ENCODE assay signal across 8 cellular contexts in genomic region chr11:117986981-117987495, GRCh38. TPM values are rescaled to one million over a fixed set of nuclear protein-coding genes. Genes with fewer than 3 reads are reported as not detected.
DNase-seq lines count a peak whose midpoint lies in the region; ATAC-seq and TF ChIP-seq lines count a peak whose summit lies in the region.

No MANE protein-coding gene starts in this region.

- no peaks in the 10 kb centered on the region for H4K20me1 ChIP-seq in SK-N-SH (ENCODE audit: insufficient read depth)

- no peaks in the 10 kb centered on the region for H3K9me3 ChIP-seq in gastrocnemius medialis
- H3K9me3 ChIP-seq in SK-N-SH: no peaks in the 10 kb centered on the region

- peak overlapping the region; percentile 93 for H3K4me3 Mint-ChIP-seq in T-helper 1 cell treated with Interleukin-12 subunit alpha and Interleukin-12 subunit beta and Interleukin-4 antibody, amounts not matched to agents 30 μg/mL and 1 μg/mL, for 36 hours

- no peaks in the 10 kb centered on the region for H3K9me3 Mint-ChIP-seq in T-helper 1 cell treated with Interleukin-12 subunit alpha and Interleukin-12 subunit beta and Interleukin-4 antibody, amounts not matched to agents 30 μg/mL and 1 μg/mL, for 36 hours

- intact Hi-C loops in dorsolateral prefrontal cortex (cut with DNase I): loop anchor here in 1 of 2 donors (5.0 kb wide), 1 partner anchor 65 kb away; no protein-coding TSS in a partner anchor
- intact Hi-C loops in gastrocnemius medialis (cut with DNase I; ENCODE audit: low total_unique reads): no loop called here

- no peak overlapping the region for H2AFZ ChIP-seq in SK-N-SH (ENCODE audit: low read depth)

- peaks cover 69% of the 10 kb centered on the region for H3K36me3 Mint-ChIP-seq in T-helper 1 cell treated with Interleukin-12 subunit alpha and Interleukin-12 subunit beta and Interleukin-4 antibody, amounts not matched to agents 30 μg/mL and 1 μg/mL, for 36 hours (ENCODE audit: low read depth)

- ATAC-seq in GM18505 (IDR thresholded peaks at IDR 0.05; ENCODE audit: unreplicated experiment) (peak; percentile 43), HG02840 (IDR thresholded peaks at IDR 0.05; ENCODE audit: low FRiP score, unreplicated experiment) (peak; percentile 38), gastrocnemius medialis (no peak), HG03342 (IDR thresholded peaks at IDR 0.05; ENCODE audit: unreplicated experiment) (no peak)

- no peak for TF ChIP-seq POLR2A in GM18505 (IDR thresholded peaks at IDR 0.05; ENCODE audit: borderline replicate concordance, extremely low read depth, insufficient read depth, insufficient read length)
- TF ChIP-seq POLR2A in gastrocnemius medialis (IDR thresholded peaks at IDR 0.05): no peak

- peaks cover 61% of the 10 kb centered on the region for H3K4me1 Mint-ChIP-seq in T-helper 1 cell treated with Interleukin-12 subunit alpha and Interleukin-12 subunit beta and Interleukin-4 antibody, amounts not matched to agents 30 μg/mL and 1 μg/mL, for 36 hours (ENCODE audit: low read depth)

- H3K27me3 ChIP-seq in dorsolateral prefrontal cortex: no peaks in the 10 kb centered on the region
- H3K27me3 ChIP-seq in gastrocnemius medialis: peaks cover 8 to 22% (median 19%) of the 10 kb centered on the region in 3 donors
- peaks cover 9% of the 10 kb centered on the region; the same call in 1 of the 2 replicates for H3K27me3 ChIP-seq in SK-N-SH (ENCODE audit: insufficient read depth)

- no peak for TF ChIP-seq RAD21 in SK-N-SH (IDR thresholded peaks at IDR 0.05; ENCODE audit: low read length)

- H3K4me3 ChIP-seq in dorsolateral prefrontal cortex (peak overlapping the region in 56 of 59 donors; percentile 14 to 85 (median 70)), gastrocnemius medialis (peak overlapping the region in 3 of 4 donors; percentile 47 to 65 (median 47)), SK-N-SH (ENCODE audit: low read depth in 2 of 2, low read length in 1 of 2) (no peak overlapping the region)

- no peak overlapping the region for H3K4me2 ChIP-seq in SK-N-SH

- peak overlapping the region; percentile 83 for H3K27ac Mint-ChIP-seq in T-helper 1 cell treated with Interleukin-12 subunit alpha and Interleukin-12 subunit beta and Interleukin-4 antibody, amounts not matched to agents 30 μg/mL and 1 μg/mL, for 36 hours

- no peaks in the 10 kb centered on the region for H3K79me2 ChIP-seq in SK-N-SH (ENCODE audit: insufficient read depth)

- POLR2A ChIA-PET in SK-N-SH (lab: Yijun Ruan, JAX): no interaction called here

- H3K36me3 ChIP-seq in gastrocnemius medialis (no peaks in the 10 kb centered on the region), SK-N-SH (replicated peaks in 1 of 2; ENCODE audit: control insufficient read depth in 1 of 2, insufficient read depth in 2 of 2, low read length in 1 of 2) (no peaks in the 10 kb centered on the region)

- peak overlapping the region in 45 of 59 donors; percentile 22 to 86 (median 67) for H3K27ac ChIP-seq in dorsolateral prefrontal cortex
- H3K27ac ChIP-seq in gastrocnemius medialis: peak overlapping the region in 2 of 4 donors; percentile 8 to 20
- H3K27ac ChIP-seq in SK-N-SH (ENCODE audit: low read depth in 2 of 2, low read length in 1 of 2): no peak overlapping the region

- DNase-seq in dorsolateral prefrontal cortex (no peak), gastrocnemius medialis (no peak), SK-N-SH (no peak), AG08396 (ENCODE audit: low spot score) (no peak)

- peaks cover 6% of the 10 kb centered on the region for H3K27me3 Mint-ChIP-seq in T-helper 1 cell treated with Interleukin-12 subunit alpha and Interleukin-12 subunit beta and Interleukin-4 antibody, amounts not matched to agents 30 μg/mL and 1 μg/mL, for 36 hours (ENCODE audit: low read depth)

- H3F3A ChIP-seq in SK-N-SH (replicated peaks; ENCODE audit: insufficient read depth): no peaks in the 10 kb centered on the region

- H3K4me1 ChIP-seq in gastrocnemius medialis (peaks cover 0 to 4% of the 10 kb centered on the region in 2 donors), SK-N-SH (ENCODE audit: control insufficient read depth in 1 of 2, insufficient read depth in 2 of 2, low read depth in 1 of 2, low read length in 1 of 2) (peaks cover 0 to 7% of the 10 kb centered on the region in 2 experiments; a peak in 1 of 4 replicates)

- TF ChIP-seq CTCF in dorsolateral prefrontal cortex (IDR thresholded peaks at IDR 0.05 in 54 of 56, conservative IDR thresholded peaks at IDR 0.05 in 2 of 56; ENCODE audit: low read depth in 1 of 56, partially characterized antibody in 56 of 56) (no peak), gastrocnemius medialis (IDR thresholded peaks at IDR 0.05 in 4 of 5, conservative IDR thresholded peaks at IDR 0.05 in 1 of 5) (no peak), SK-N-SH (IDR thresholded peaks at IDR 0.05) (no peak)

- CTCF ChIA-PET in SK-N-SH (lab: Yijun Ruan, JAX): interaction anchor here (0.9 to 1.7 kb wide), 4 partner anchors 9 to 170 kb away, joined by 3 to 6 read pairs (median 4); no protein-coding TSS in a partner anchor

- H3K9ac ChIP-seq in SK-N-SH: no peak overlapping the region

- in situ Hi-C loops in gastrocnemius medialis (cut with MboI; ENCODE audit: low sequenced_read_pairs in 4 of 4): no loop called here

- no peaks in the 10 kb centered on the region for H3K9me2 ChIP-seq in SK-N-SH

- TF ChIP-seq EP300 in SK-N-SH (IDR thresholded peaks at IDR 0.05; ENCODE audit: borderline replicate concordance in 1 of 2, low read depth in 1 of 2, low read length in 1 of 2): no peak

- WGBS in SK-N-SH (ENCODE audit: low lambda C conversion rate): 74% methylated on average over 14 of the region's 14 CpGs

TF ChIP-seq in SK-N-SH, 30 proteins besides CTCF, POLR2A, EP300 and RAD21 (continues in another document):
- TF ChIP-seq REST (IDR thresholded peaks at IDR 0.05; ENCODE audit: low read depth, low read length) (no peak), NRF1 (IDR thresholded peaks at IDR 0.05; ENCODE audit: low read depth, low read length) (no peak), YY1 (IDR thresholded peaks at IDR 0.05; ENCODE audit: low read depth) (no peak), USF1 (IDR thresholded peaks at IDR 0.05; ENCODE audit: borderline replicate concordance, low read depth) (no peak), TCF12 (IDR thresholded peaks at IDR 0.05) (no peak), GABPA (IDR thresholded peaks at IDR 0.05; ENCODE audit: low read depth) (no peak), RXRA (IDR thresholded peaks at IDR 0.05; ENCODE audit: borderline replicate concordance, low read depth) (no peak), MAX (IDR thresholded peaks at IDR 0.05; ENCODE audit: low read depth) (no peak), CHD2 (IDR thresholded peaks at IDR 0.05; ENCODE audit: low read length, partially characterized antibody) (no peak), JUND (IDR thresholded peaks at IDR 0.05) (no peak), POLR2AphosphoS5 (IDR thresholded peaks at IDR 0.05; ENCODE audit: low read depth, low read length) (no peak), RCOR1 (IDR thresholded peaks at IDR 0.05; ENCODE audit: low read length) (no peak)

RNA-seq across cellular contexts. Expression of gene IL10RA, which starts 0.8 kb away (rescaled TPM):
- total RNA-seq in dorsolateral prefrontal cortex: 10 to 100 TPM in 47 of 120 experiments, 1 to 10 TPM in 73; 3.0 to 23.1 (median 8.5) TPM
- total RNA-seq in gastrocnemius medialis: 1 to 10 TPM in 3 of 4 donors, under 1 TPM in 1; 0.73 to 5.5 (median 2.2) TPM
- polyA plus RNA-seq in SK-N-SH (2012; rRNA removed): 0.05 TPM in 1 of 2 replicates, not detected in the other
- polyA plus RNA-seq in SK-N-SH (2012; cell fraction: cytosol; rRNA removed): not detected in 2 replicates
- not detected in 2 replicates for polyA plus RNA-seq in SK-N-SH (2012; cell fraction: nucleus; rRNA removed)

RNA-seq across cellular contexts. Expression of gene TMPRSS13, which starts 57.8 kb away (rescaled TPM):
- total RNA-seq in dorsolateral prefrontal cortex (1 to 10 TPM in 1 of 120 experiments, under 1 TPM in 56, not detected in 63; 0.15 to 1.3 (median 0.35) TPM), gastrocnemius medialis (not detected)
- polyA plus RNA-seq in SK-N-SH (2012; rRNA removed): not detected in 2 replicates
- not detected in 2 replicates for polyA plus RNA-seq in SK-N-SH (2012; cell fraction: cytosol; rRNA removed)
- polyA plus RNA-seq in SK-N-SH (2012; cell fraction: nucleus; rRNA removed): 0.01 TPM in 1 of 2 replicates, not detected in the other

Comparison
In these comparisons a context has a peak if more than half of its experiments do, and no peak if none do; other contexts are left out.
1. ATAC-seq: peak in GM18505 (single experiment) and HG02840 (single experiment); none in gastrocnemius medialis (0 of 2) and HG03342 (single experiment).
2. H3K27ac ChIP-seq: peak in dorsolateral prefrontal cortex (45 of 59); none in SK-N-SH (0 of 2).
3. H3K4me3 ChIP-seq: peak in dorsolateral prefrontal cortex (56 of 59) and gastrocnemius medialis (3 of 4); none in SK-N-SH (0 of 2).